14 cellular contexts compared by ENCODE assay signal in genomic region chr15:101650145-101650544, GRCh38. TPM values are rescaled to one million over a fixed set of nuclear protein-coding genes. Genes with fewer than 3 reads are reported as not detected.
DNase-seq lines count a peak whose midpoint lies in the region; ATAC-seq, FAIRE-seq and TF ChIP-seq lines count a peak whose summit lies in the region.
"Had no signal": no experiment of that assay in that cellular context is flagged by ENCODE, and none has a peak within 500 bp of the region (broad histone marks: within the 10 kb centered on the region; RNA-seq: fewer than 3 reads in every experiment).

No MANE protein-coding gene starts in this region.

- peaks cover 21 to 56% (median 32%) of the 10 kb centered on the region in 4 donors for H3K4me1 Mint-ChIP-seq in CD4-positive, alpha-beta memory T cell
- H3K4me1 Mint-ChIP-seq in activated naive CD8-positive, alpha-beta T cell treated with anti-CD3 and anti-CD28 coated beads, Interleukin-2, amount 10 ng/mL, durations not matched to agents 7 days and 5 days, result peaks cover 29% of the 10 kb centered on the region
- peaks cover 18 to 24% of the 10 kb centered on the region in 2 donors for H3K4me1 Mint-ChIP-seq in natural killer cell treated with Interleukin-12 subunit alpha and Interleukin-12 subunit beta and Interleukin-15 and Interleukin-18, amount 100 ng/mL, for 72 hours (ENCODE audit: low read depth in 2 of 2)

- no peak for FAIRE-seq in HTR-8/SVneo (lab: Jason Lieb, UNC)

- H3K4ac ChIP-seq in IMR-90 (ENCODE audit: low read depth, low read length), result no peak overlapping the region

- no peak overlapping the region for H2AK9ac ChIP-seq in IMR-90 (replicated peaks; ENCODE audit: low read depth, low read length, poor library complexity)

- no peak overlapping the region for H2BK20ac ChIP-seq in IMR-90 (ENCODE audit: low read depth, low read length)

- H3K56ac ChIP-seq in IMR-90 (ENCODE audit: extremely low read depth, insufficient read depth, low read length), result no peak overlapping the region

- peaks cover 0 to 2% (median 0%) of the 10 kb centered on the region in 8 donors for H3K9me3 Mint-ChIP-seq in CD4-positive, alpha-beta memory T cell
- H3K9me3 Mint-ChIP-seq in activated naive CD8-positive, alpha-beta T cell treated with anti-CD3 and anti-CD28 coated beads, Interleukin-2, amount 10 ng/mL, durations not matched to agents 7 days and 5 days, result no peaks in the 10 kb centered on the region
- H3K9me3 Mint-ChIP-seq in natural killer cell treated with Interleukin-12 subunit alpha and Interleukin-12 subunit beta and Interleukin-15 and Interleukin-18, amount 100 ng/mL, for 72 hours, result no peaks in the 10 kb centered on the region

- H3K9ac ChIP-seq in IMR-90 (ENCODE audit: low read depth, low read length), result no peak overlapping the region

- no peak for TF ChIP-seq RAD21 in IMR-90 (IDR thresholded peaks at IDR 0.05; ENCODE audit: low read length)

- CTCF ChIA-PET in CD4-positive, alpha-beta memory T cell (lab: Charles Lee; ENCODE audit: partially characterized antibody), result interaction anchor here (1.2 to 1.3 kb wide), 2 partner anchors 9 to 10 kb away, joined by 4 read pairs; no protein-coding TSS in a partner anchor
- CTCF ChIA-PET in IMR-90 (lab: Yijun Ruan, JAX), result interaction anchor here (1.2 kb wide), 1 partner anchor 9 kb away, joined by 3 read pairs; no protein-coding TSS in a partner anchor

- H3K14ac ChIP-seq in IMR-90 (replicated peaks; ENCODE audit: low read depth, low read length), result no peak overlapping the region

- H3K79me1 ChIP-seq in IMR-90 (ENCODE audit: low read depth in 1 of 2, low read length in 2 of 2), result peaks cover 22 to 39% of the 10 kb centered on the region in 2 experiments

- H4K8ac ChIP-seq in IMR-90 (ENCODE audit: low read depth in 2 of 2, low read length in 2 of 2), result no peak overlapping the region

- peak overlapping the region; percentile 1; the same call in 1 of the 2 replicates for H3K23ac ChIP-seq in IMR-90 (ENCODE audit: low read depth, low read length)

- POLR2A ChIA-PET in CD4-positive, alpha-beta memory T cell (lab: Charles Lee; ENCODE audit: partially characterized antibody), result interaction anchor here (0.6 to 1.7 kb wide), 4 partner anchors 9 to 356 kb away, joined by 3 to 4 read pairs (median 4); partner anchors contain the start of gene TARS3
- POLR2A ChIA-PET in IMR-90 (lab: Charles Lee; ENCODE audit: unreplicated experiment), result no interaction called here
- POLR2A ChIA-PET in activated naive CD8-positive, alpha-beta T cell treated with anti-CD3 and anti-CD28 coated beads, Interleukin-2, amount 10 ng/mL, durations not matched to agents 7 days and 5 days (lab: Charles Lee), result interaction anchor here (1.0 to 3.6 kb wide), 2 partner anchors 8 to 355 kb away, joined by 3 to 9 read pairs; partner anchors contain the start of gene SNRPA1

- no peak overlapping the region for H2AK5ac ChIP-seq in IMR-90 (ENCODE audit: low read depth, low read length)

- H3K4me3 Mint-ChIP-seq in CD4-positive, alpha-beta memory T cell, result peak overlapping the region; percentile 29 to 95 (median 79)
- peak overlapping the region; percentile 46 for H3K4me3 Mint-ChIP-seq in activated naive CD8-positive, alpha-beta T cell treated with anti-CD3 and anti-CD28 coated beads, Interleukin-2, amount 10 ng/mL, durations not matched to agents 7 days and 5 days
- peak overlapping the region; percentile 87 for H3K4me3 Mint-ChIP-seq in natural killer cell treated with Interleukin-12 subunit alpha and Interleukin-12 subunit beta and Interleukin-15 and Interleukin-18, amount 100 ng/mL, for 72 hours

- H2BK120ac ChIP-seq in IMR-90 (ENCODE audit: low read depth, low read length), result no peak overlapping the region

- peaks cover 34% of the 10 kb centered on the region for H3K4me1 ChIP-seq in CD4-positive, alpha-beta memory T cell (ENCODE audit: insufficient read depth, low read length)
- peaks cover 6% of the 10 kb centered on the region for H3K4me1 ChIP-seq in IMR-90 (ENCODE audit: control insufficient read depth, insufficient read depth, low read length)

- H3K36me3 ChIP-seq in CD4-positive, alpha-beta memory T cell (ENCODE audit: insufficient read depth, low read length), result peaks cover 30% of the 10 kb centered on the region
- peaks cover 19% of the 10 kb centered on the region for H3K36me3 ChIP-seq in IMR-90 (ENCODE audit: control insufficient read depth, insufficient read depth, low read length)
- H3K36me3 ChIP-seq: ovary had no signal

- no peak for TF ChIP-seq POLR2A in IMR-90 (IDR thresholded peaks at IDR 0.05; ENCODE audit: low read depth, low read length)

- no peaks in the 10 kb centered on the region for H3K9me3 ChIP-seq in CD4-positive, alpha-beta memory T cell (ENCODE audit: control insufficient read depth in 1 of 2, low read length in 2 of 2)
- H3K9me3 ChIP-seq in IMR-90 (ENCODE audit: control insufficient read depth, insufficient read depth, low read length), result no peaks in the 10 kb centered on the region
- H3K9me3 ChIP-seq: ovary had no signal

- intact Hi-C loops in CD4-positive, alpha-beta memory T cell (cut with micrococcal nuclease), result no loop called here
- intact Hi-C loops in IMR-90 (cut with micrococcal nuclease), result loop anchor here (5.0 kb wide), 1 partner anchor 72 kb away; the partner anchor contains the start of gene TARS3

- no peak overlapping the region for H2BK5ac ChIP-seq in IMR-90 (ENCODE audit: low read depth, low read length, poor library complexity, severe bottlenecking)

- H4K20me1 ChIP-seq in IMR-90 (ENCODE audit: insufficient read depth, low read length), result peaks cover 7% of the 10 kb centered on the region; the same call in 1 of the 2 replicates

- dilution Hi-C loops in IMR-90 (cut with HindIII; ENCODE audit: low sequenced_read_pairs, unreplicated experiment), result no loop called here

- no peaks in the 10 kb centered on the region for H3K27me3 ChIP-seq in CD4-positive, alpha-beta memory T cell (ENCODE audit: insufficient read depth, low read length)
- no peaks in the 10 kb centered on the region for H3K27me3 ChIP-seq in IMR-90 (ENCODE audit: control insufficient read depth, insufficient read depth, low read length)
- H3K27me3 ChIP-seq: ovary had no signal

- H3K27ac Mint-ChIP-seq in CD4-positive, alpha-beta memory T cell, result peak overlapping the region in 6 of 7 donors; percentile 37 to 95 (median 72)
- peak overlapping the region; percentile 8 for H3K27ac Mint-ChIP-seq in activated naive CD8-positive, alpha-beta T cell treated with anti-CD3 and anti-CD28 coated beads, Interleukin-2, amount 10 ng/mL, durations not matched to agents 7 days and 5 days
- peak overlapping the region; percentile 84 to 97 for H3K27ac Mint-ChIP-seq in natural killer cell treated with Interleukin-12 subunit alpha and Interleukin-12 subunit beta and Interleukin-15 and Interleukin-18, amount 100 ng/mL, for 72 hours

- H2AFZ ChIP-seq in IMR-90 (replicated peaks; ENCODE audit: low read length, poor library complexity), result no peak overlapping the region

- no CpG with 5 or more reads among the region's 5 CpGs for WGBS in IMR-90 (ENCODE audit: extremely low coverage in 2 of 2, insufficient read length in 1 of 2), 2 experiments

- H4K91ac ChIP-seq in IMR-90 (ENCODE audit: insufficient read depth, low read depth, low read length), result no peak overlapping the region

- H4K5ac ChIP-seq in IMR-90 (ENCODE audit: low read depth, low read length), result no peak overlapping the region

- H3K36me3 Mint-ChIP-seq in CD4-positive, alpha-beta memory T cell, result peaks cover 19 to 58% of the 10 kb centered on the region in 2 donors
- H3K36me3 Mint-ChIP-seq in activated naive CD8-positive, alpha-beta T cell treated with anti-CD3 and anti-CD28 coated beads, Interleukin-2, amount 10 ng/mL, durations not matched to agents 7 days and 5 days, result peaks cover 11% of the 10 kb centered on the region
- peaks cover 21% of the 10 kb centered on the region for H3K36me3 Mint-ChIP-seq in natural killer cell treated with Interleukin-12 subunit alpha and Interleukin-12 subunit beta and Interleukin-15 and Interleukin-18, amount 100 ng/mL, for 72 hours

- H3K4me3 ChIP-seq in CD4-positive, alpha-beta memory T cell (ENCODE audit: low read length in 2 of 2), result peak overlapping the region in 1 of 2 donors; percentile 96
- H3K4me3 ChIP-seq in IMR-90 (ENCODE audit: insufficient read depth, low read depth, low read length), result no peak overlapping the region

- in situ Hi-C loops in IMR-90 (cut with MboI; ENCODE audit: low sequenced_read_pairs), result no loop called here

- no peaks in the 10 kb centered on the region for H3K27me3 Mint-ChIP-seq in CD4-positive, alpha-beta memory T cell
- H3K27me3 Mint-ChIP-seq in activated naive CD8-positive, alpha-beta T cell treated with anti-CD3 and anti-CD28 coated beads, Interleukin-2, amount 10 ng/mL, durations not matched to agents 7 days and 5 days, result no peaks in the 10 kb centered on the region
- no peaks in the 10 kb centered on the region for H3K27me3 Mint-ChIP-seq in natural killer cell treated with Interleukin-12 subunit alpha and Interleukin-12 subunit beta and Interleukin-15 and Interleukin-18, amount 100 ng/mL, for 72 hours

- no peak overlapping the region for H3K18ac ChIP-seq in IMR-90 (ENCODE audit: low read depth, low read length)

- no peak overlapping the region; the same call in 1 of the 2 replicates for H3K4me2 ChIP-seq in IMR-90 (ENCODE audit: low read depth, low read length)

- no peak overlapping the region for H2BK15ac ChIP-seq in IMR-90 (ENCODE audit: low read depth, low read length)

- TF ChIP-seq CTCF in IMR-90 (conservative IDR thresholded peaks at IDR 0.05; ENCODE audit: low read depth, low read length), result no peak

- no peak for ATAC-seq in IMR-90 (ENCODE audit: low read depth)
- ATAC-seq in activated naive CD8-positive, alpha-beta T cell treated with anti-CD3 and anti-CD28 coated beads, Interleukin-2, amount 10 ng/mL, durations not matched to agents 7 days and 5 days (ENCODE audit: low read depth), result no peak
- ATAC-seq in natural killer cell treated with Interleukin-12 subunit alpha and Interleukin-12 subunit beta and Interleukin-15 and Interleukin-18, amount 100 ng/mL, for 72 hours, result no peak
- ATAC-seq in GM18861 (IDR thresholded peaks at IDR 0.05; ENCODE audit: unreplicated experiment), result no peak
- ATAC-seq: esophagus mucosa had no signal

- no TSS peak for BruUV-seq in IMR-90 (replicated peaks; lab: Mats Ljungman, UMichigan)

- H3K9me1 ChIP-seq in IMR-90 (ENCODE audit: insufficient read depth, low read length), result 0 out of 2 replicates have a peak, but pooled peaks cover 3% of the 10 kb centered on the region

- H3K27ac ChIP-seq in CD4-positive, alpha-beta memory T cell (ENCODE audit: low read depth, low read length), result peak overlapping the region; percentile 97
- no peak overlapping the region for H3K27ac ChIP-seq in IMR-90 (ENCODE audit: insufficient read depth, low read length)
- H3K27ac ChIP-seq: ovary had no signal

- DNase-seq in CD4-positive, alpha-beta memory T cell, result no peak
- no peak for DNase-seq in IMR-90
- DNase-seq in activated naive CD8-positive, alpha-beta T cell treated with anti-CD3 and anti-CD28 coated beads, Interleukin-2, amount 10 ng/mL, durations not matched to agents 7 days and 5 days, result no peak
- no peak for DNase-seq in natural killer cell treated with Interleukin-12 subunit alpha and Interleukin-12 subunit beta and Interleukin-15 and Interleukin-18, amount 100 ng/mL, for 72 hours (ENCODE audit: low spot score)
- DNase-seq in HTR-8/SVneo (ENCODE audit: insufficient read length, low spot score), result no peak
- DNase-seq in NCI-H2081 (lab: John Stamatoyannopoulos, UW), result no peak
- no peak for DNase-seq in effector CD8-positive, alpha-beta T cell (lab: John Stamatoyannopoulos, UW)
- DNase-seq: activated CD4-positive, alpha-beta T cell treated with anti-CD3 and anti-CD28 coated beads for 48 hours; DMS53; NCI-H2171 treated with DMSO at 0.1 percent for 48 hours; ovary; stimulated activated CD4-positive, alpha-beta T cell treated with anti-CD3 and anti-CD28 coated beads, Interleukin-4, amount 100 ng/mL, for 4 hours had no signal

RNA-seq across cellular contexts. Expression of gene TM2D3, which starts 2.0 kb away (rescaled TPM):
- total RNA-seq in CD4-positive, alpha-beta memory T cell, result 10 to 100 TPM; 86.3 to 92.9 TPM
- polyA plus RNA-seq in CD4-positive, alpha-beta memory T cell, result 10 to 100 TPM; 35.1 to 40.3 TPM
- total RNA-seq in IMR-90 (2012; rRNA removed), result 27.4 and 30.6 TPM in 2 replicates
- 34.5 and 35.5 TPM in 2 replicates for polyA plus RNA-seq in IMR-90 (2012; rRNA removed)
- polyA plus RNA-seq in IMR-90 (2012; cell fraction: cytosol; rRNA removed), result 54.5 and 74.3 TPM in 2 replicates
- 33.7 and 52.5 TPM in 2 replicates for polyA plus RNA-seq in IMR-90 (2012; cell fraction: nucleus; rRNA removed; ENCODE audit: low replicate concordance)
- 10 to 100 TPM; 42.7 to 45.8 TPM for total RNA-seq in activated naive CD8-positive, alpha-beta T cell treated with anti-CD3 and anti-CD28 coated beads, Interleukin-2, amount 10 ng/mL, durations not matched to agents 7 days and 5 days
- 10 to 100 TPM; 48.0 to 49.6 TPM for total RNA-seq in natural killer cell treated with Interleukin-12 subunit alpha and Interleukin-12 subunit beta and Interleukin-15 and Interleukin-18, amount 100 ng/mL, for 72 hours

Comparison
In these comparisons a context has a peak if more than half of its experiments do, and no peak if none do; other contexts are left out.
1. H3K27ac Mint-ChIP-seq: peak in every context shown above with its lines; median percentile 90 in natural killer cell treated with Interleukin-12 subunit alpha and Interleukin-12 subunit beta and Interleukin-15 and Interleukin-18, amount 100 ng/mL, for 72 hours; 72 in CD4-positive, alpha-beta memory T cell; 8 in activated naive CD8-positive, alpha-beta T cell treated with anti-CD3 and anti-CD28 coated beads, Interleukin-2, amount 10 ng/mL, durations not matched to agents 7 days and 5 days.